ENCODE assay signal across 8 cellular contexts in the genomic region with DNA sequence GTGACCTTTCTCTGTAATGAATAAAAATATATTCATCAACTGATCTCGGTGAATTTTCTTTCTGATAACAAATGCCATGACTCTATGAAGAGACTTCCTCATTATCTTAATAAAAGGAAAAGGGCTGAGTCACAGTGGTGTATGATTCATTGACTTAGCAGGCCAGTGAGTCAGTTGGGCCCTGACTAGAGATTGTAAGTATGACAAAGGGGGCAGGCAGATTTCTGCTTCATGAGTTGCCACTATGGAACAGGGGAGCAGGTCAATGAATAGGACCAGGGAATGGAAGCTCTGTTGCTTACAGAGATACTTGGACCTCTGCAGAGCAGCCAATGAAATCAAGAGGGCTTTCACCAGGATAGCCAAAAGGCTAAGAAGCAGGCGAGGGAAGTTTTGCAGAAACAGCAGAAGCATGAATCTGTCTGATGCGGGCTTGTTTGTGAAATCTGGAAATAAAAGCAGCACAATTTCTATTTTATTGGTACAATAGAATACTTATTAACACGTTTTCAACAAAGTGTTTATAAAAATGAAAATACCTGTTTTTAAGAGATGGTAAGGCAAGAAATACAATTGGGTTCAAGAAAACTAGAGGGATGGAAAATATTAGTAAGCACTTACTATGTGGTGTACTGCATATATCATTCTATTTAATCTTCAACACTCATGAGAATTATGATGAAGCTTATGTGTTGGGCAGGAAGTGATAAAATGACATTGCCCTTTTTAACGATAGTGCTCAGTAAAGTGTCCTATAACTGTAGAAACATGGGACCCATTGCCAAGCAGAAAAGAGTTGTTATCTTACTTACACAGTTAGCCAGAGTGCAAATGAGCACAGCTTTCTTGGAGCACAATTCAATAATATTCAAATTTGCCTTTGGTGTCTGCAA.
DNase-seq lines count a peak whose midpoint lies in the region; ATAC-seq, FAIRE-seq and TF ChIP-seq lines count a peak whose summit lies in the region.

No MANE protein-coding gene starts in this region.

- 2% methylated on average over 5 of the region's 5 CpGs for WGBS in K562 (ENCODE audit: insufficient coverage, low coverage, missing lambda C conversion rate)

- TF ChIP-seq CTCF in K562 (IDR thresholded peaks at IDR 0.05 in 2 of 3, conservative IDR thresholded peaks at IDR 0.05 in 1 of 3; ENCODE audit: insufficient read depth in 2 of 3, low read depth in 1 of 3, low read length in 3 of 3) (no peak), vagina (IDR thresholded peaks at IDR 0.05) (no peak)

- no TSS peak for BruUV-seq in K562 (replicated peaks; lab: Mats Ljungman, UMichigan)

- FAIRE-seq in K562 (lab: Jason Lieb, UNC) = peak; percentile 97

- peak overlapping the region; percentile 47 for H3K4me2 ChIP-seq in K562 (ENCODE audit: insufficient read depth, low read length)

- H3K79me2 ChIP-seq in K562 (ENCODE audit: control insufficient read depth, insufficient read depth, low read length) = no peaks in the 10 kb centered on the region

- POLR2A ChIA-PET in K562 (lab: Yijun Ruan, JAX) = interaction anchor here (0.7 kb wide), 1 partner anchor 13 kb away, joined by 3 read pairs; no protein-coding TSS in a partner anchor

- intact Hi-C loops in K562 (cut with micrococcal nuclease) (loop anchor here (5.0 kb wide), 1 partner anchor 232 kb away; a partner anchor contains a TSS), vagina (cut with DNase I) (no loop called here)

- ATAC-seq in K562 = peak; percentile 98
- no peak for ATAC-seq in GM21423 (IDR thresholded peaks at IDR 0.05; ENCODE audit: unreplicated experiment)

- no peaks in the 10 kb centered on the region for H3K9me1 ChIP-seq in K562 (ENCODE audit: control insufficient read depth, insufficient read depth, low read length)

- DNase-seq in DMS53 treated with DMSO at 0.1 percent for 48 hours (lab: John Stamatoyannopoulos, UW; ENCODE audit: unreplicated experiment) = peak; percentile 51
- DNase-seq in LHCN-M2 (ENCODE audit: low read depth) = peak; percentile 94
- peak; percentile 66 to 94 (median 80) for DNase-seq in K562 (ENCODE audit: extremely low read depth in 1 of 4, low spot score in 3 of 4)
- DNase-seq in myocyte (ENCODE audit: low read depth) = peak; percentile 89
- no peak for DNase-seq in SHP77 (lab: John Stamatoyannopoulos, UW)
- DNase-seq in vagina (ENCODE audit: extremely low spot score in 2 of 2) = no peak
- DNase-seq in GDM1 (lab: John Stamatoyannopoulos, UW) = no peak

- TF ChIP-seq RAD21 in K562 (CRISPR knock-in tag; conservative IDR thresholded peaks at IDR 0.05 in 1 of 2, IDR thresholded peaks at IDR 0.05 in 1 of 2) = no peak

- TF ChIP-seq POLR2A in K562 (conservative IDR thresholded peaks at IDR 0.05) (no peak), vagina (IDR thresholded peaks at IDR 0.05) (no peak)

- H3K9me3 ChIP-seq in K562 (replicated peaks; ENCODE audit: control insufficient read depth, insufficient read depth, low read depth, low read length) = no peaks in the 10 kb centered on the region; the same call in 1 of the 2 replicates
- H3K9me3 ChIP-seq in vagina = no peaks in the 10 kb centered on the region

- peak; percentile 90 for TF ChIP-seq EP300 in K562 (IDR thresholded peaks at IDR 0.05; ENCODE audit: low read length)

- H3K9ac ChIP-seq in K562 (ENCODE audit: insufficient read depth in 1 of 2, low read depth in 2 of 2, low read length in 2 of 2) = peak overlapping the region in 1 of 2 experiments; percentile 43; a peak in 1 of 4 replicates

- no peaks in the 10 kb centered on the region for H4K20me1 ChIP-seq in K562 (replicated peaks; ENCODE audit: control insufficient read depth, insufficient read depth, low read length)

- no peaks in the 10 kb centered on the region for H3K36me3 ChIP-seq in K562 (ENCODE audit: control insufficient read depth, insufficient read depth, low read length)
- H3K36me3 ChIP-seq in vagina = no peaks in the 10 kb centered on the region

- in situ Hi-C loops in K562 (cut with MboI) = no loop called here

- peak overlapping the region; percentile 23; the same call in 1 of the 2 replicates for H2AFZ ChIP-seq in K562 (ENCODE audit: low read depth, low read length)

- H3K4me1 ChIP-seq in K562 (replicated peaks in 1 of 2; ENCODE audit: control insufficient read depth in 2 of 2, insufficient read depth in 2 of 2, low read length in 2 of 2) (peaks cover 4 to 22% of the 10 kb centered on the region in 2 experiments; a peak in 4 of 5 replicates), vagina (no peaks in the 10 kb centered on the region)

- H3K27me3 ChIP-seq in K562 (ENCODE audit: control insufficient read depth in 2 of 2, insufficient read depth in 2 of 2, low read length in 2 of 2) (no peaks in the 10 kb centered on the region), vagina (no peaks in the 10 kb centered on the region)

- peak overlapping the region; percentile 86 for H3K27ac ChIP-seq in K562 (ENCODE audit: extremely low read depth, low read depth, low read length)
- H3K27ac ChIP-seq in vagina = no peak overlapping the region

- H3K4me3 ChIP-seq in K562 (no peak overlapping the region), vagina (no peak overlapping the region)

- CTCF ChIA-PET in K562 (lab: Yijun Ruan, JAX; ENCODE audit: low intra/inter-chr PET ratio) = no interaction called here

TF ChIP-seq in K562, 482 proteins besides CTCF, POLR2A, EP300 and RAD21 (continues in another document):
- TF ChIP-seq RBBP5 (IDR thresholded peaks at IDR 0.05; ENCODE audit: borderline replicate concordance, insufficient read depth, low read length, poor library complexity, severe bottlenecking) = no peak
- TF ChIP-seq MTA1 (IDR thresholded peaks at IDR 0.05; ENCODE audit: borderline replicate concordance) = peak; percentile 70; the same call in 1 of the 2 replicates
- no peak for TF ChIP-seq HLTF (IDR thresholded peaks at IDR 0.05)
- TF ChIP-seq ZNF253 (CRISPR knock-in tag; conservative IDR thresholded peaks at IDR 0.05) = no peak
- TF ChIP-seq, protein P1, sequence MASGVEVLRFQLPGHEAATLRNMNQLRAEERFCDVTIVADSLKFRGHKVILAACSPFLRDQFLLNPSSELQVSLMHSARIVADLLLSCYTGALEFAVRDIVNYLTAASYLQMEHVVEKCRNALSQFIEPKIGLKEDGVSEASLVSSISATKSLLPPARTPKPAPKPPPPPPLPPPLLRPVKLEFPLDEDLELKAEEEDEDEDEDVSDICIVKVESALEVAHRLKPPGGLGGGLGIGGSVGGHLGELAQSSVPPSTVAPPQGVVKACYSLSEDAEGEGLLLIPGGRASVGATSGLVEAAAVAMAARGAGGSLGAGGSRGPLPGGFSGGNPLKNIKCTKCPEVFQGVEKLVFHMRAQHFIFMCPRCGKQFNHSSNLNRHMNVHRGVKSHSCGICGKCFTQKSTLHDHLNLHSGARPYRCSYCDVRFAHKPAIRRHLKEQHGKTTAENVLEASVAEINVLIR (CRISPR knock-in tag; IDR thresholded peaks at IDR 0.05) = no peak
- TF ChIP-seq SREBF1 (IDR thresholded peaks at IDR 0.05; ENCODE audit: borderline replicate concordance, low read depth, low read length) = no peak
- TF ChIP-seq IFI16 (CRISPR knock-in tag; IDR thresholded peaks at IDR 0.05) = no peak
- TF ChIP-seq E2F3 (CRISPR knock-in tag; IDR thresholded peaks at IDR 0.05) = no peak
- no peak for TF ChIP-seq ZNF780A (CRISPR knock-in tag; IDR thresholded peaks at IDR 0.05)
- TF ChIP-seq, protein P2, sequence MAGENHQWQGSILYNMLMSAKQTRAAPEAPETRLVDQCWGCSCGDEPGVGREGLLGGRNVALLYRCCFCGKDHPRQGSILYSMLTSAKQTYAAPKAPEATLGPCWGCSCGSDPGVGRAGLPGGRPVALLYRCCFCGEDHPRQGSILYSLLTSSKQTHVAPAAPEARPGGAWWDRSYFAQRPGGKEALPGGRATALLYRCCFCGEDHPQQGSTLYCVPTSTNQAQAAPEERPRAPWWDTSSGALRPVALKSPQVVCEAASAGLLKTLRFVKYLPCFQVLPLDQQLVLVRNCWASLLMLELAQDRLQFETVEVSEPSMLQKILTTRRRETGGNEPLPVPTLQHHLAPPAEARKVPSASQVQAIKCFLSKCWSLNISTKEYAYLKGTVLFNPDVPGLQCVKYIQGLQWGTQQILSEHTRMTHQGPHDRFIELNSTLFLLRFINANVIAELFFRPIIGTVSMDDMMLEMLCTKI (IDR thresholded peaks at IDR 0.05; ENCODE audit: partially characterized antibody) = no peak
- TF ChIP-seq, protein P3, sequence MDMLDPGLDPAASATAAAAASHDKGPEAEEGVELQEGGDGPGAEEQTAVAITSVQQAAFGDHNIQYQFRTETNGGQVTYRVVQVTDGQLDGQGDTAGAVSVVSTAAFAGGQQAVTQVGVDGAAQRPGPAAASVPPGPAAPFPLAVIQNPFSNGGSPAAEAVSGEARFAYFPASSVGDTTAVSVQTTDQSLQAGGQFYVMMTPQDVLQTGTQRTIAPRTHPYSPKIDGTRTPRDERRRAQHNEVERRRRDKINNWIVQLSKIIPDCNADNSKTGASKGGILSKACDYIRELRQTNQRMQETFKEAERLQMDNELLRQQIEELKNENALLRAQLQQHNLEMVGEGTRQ (CRISPR knock-in tag; IDR thresholded peaks at IDR 0.05) = no peak
- peak in 1 of 3 experiments; percentile 13 for TF ChIP-seq YY1 (IDR thresholded peaks at IDR 0.05; ENCODE audit: borderline replicate concordance in 1 of 3, control insufficient read depth in 1 of 3, extremely low read depth in 1 of 3, insufficient read depth in 3 of 3, insufficient read length in 1 of 3, insufficient replicate concordance in 2 of 3, low read depth in 1 of 3, low read length in 2 of 3)
- no peak for TF ChIP-seq TBP (optimal IDR thresholded peaks at IDR 0.05; ENCODE audit: low read depth, low read length)
- TF ChIP-seq MAFF (IDR thresholded peaks at IDR 0.05; ENCODE audit: low read length) = peak; percentile 95
- TF ChIP-seq ZNF354B (CRISPR knock-in tag; IDR thresholded peaks at IDR 0.05) = no peak
- TF ChIP-seq ZNF316 (IDR thresholded peaks at IDR 0.05) = peak; percentile 96
- no peak for TF ChIP-seq CBX2 (IDR thresholded peaks at IDR 0.05; ENCODE audit: insufficient read depth, low read length, poor library complexity, severe bottlenecking)
- TF ChIP-seq DDX20 (tag; IDR thresholded peaks at IDR 0.05; ENCODE audit: low read depth) = no peak
- TF ChIP-seq CHD4 (IDR thresholded peaks at IDR 0.05; ENCODE audit: insufficient read depth, insufficient replicate concordance, low read depth, low read length, poor library complexity, severe bottlenecking) = peak; percentile 0
- TF ChIP-seq BMI1 (IDR thresholded peaks at IDR 0.05; ENCODE audit: low read length) = no peak
- no peak for TF ChIP-seq RHOXF2B (CRISPR knock-in tag; conservative IDR thresholded peaks at IDR 0.05)
- no peak for TF ChIP-seq ZNF134 (CRISPR knock-in tag; conservative IDR thresholded peaks at IDR 0.05)
- TF ChIP-seq ATF7 (IDR thresholded peaks at IDR 0.05) = peak; percentile 83
- no peak for TF ChIP-seq RBM22 (IDR thresholded peaks at IDR 0.05; ENCODE audit: low read depth, low read length, poor library complexity, severe bottlenecking)

Comparison
In these comparisons a context has a peak if more than half of its experiments do, and no peak if none do; other contexts are left out.
1. DNase-seq: peak in DMS53 treated with DMSO at 0.1 percent for 48 hours (single experiment), LHCN-M2 (single experiment), K562 (4 of 4) and myocyte (single experiment); none in SHP77 (0 of 2), vagina (0 of 2) and GDM1 (single experiment).